Comparison of ENCODE assay signal across 13 cellular contexts in the genomic region with DNA sequence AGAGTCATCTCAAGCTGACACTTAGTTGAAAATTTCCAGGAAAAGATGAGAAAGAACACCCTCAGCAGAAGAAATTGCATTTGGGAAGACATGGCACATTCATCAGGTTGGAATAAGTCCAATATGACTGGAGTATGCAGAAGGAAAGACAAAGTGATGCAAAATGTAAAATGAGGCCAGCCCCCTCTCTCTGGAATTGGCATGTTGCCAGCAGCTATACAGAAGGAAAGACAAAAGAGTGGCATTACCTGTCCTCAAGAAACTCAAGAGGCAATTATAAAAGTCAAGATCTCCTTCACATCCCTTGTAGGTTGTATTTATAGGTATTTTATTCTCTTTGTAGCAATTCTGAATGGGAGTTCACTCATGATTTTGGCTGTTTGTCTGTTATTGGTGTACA.
"Had no signal": no experiment of that assay in that cellular context is flagged by ENCODE, and none has a peak within 500 bp of the region (broad histone marks: within the 10 kb centered on the region; RNA-seq: fewer than 3 reads in every experiment).

No MANE protein-coding gene starts in this region.

- DNase-seq: effector CD4-positive, alpha-beta T cell; endodermal cell; erythroblast; foreskin keratinocyte; immature natural killer cell; left lung; lower lobe of right lung; natural killer cell; nucleus accumbens; ovary; stimulated activated CD4-positive, alpha-beta T cell treated with anti-CD3 and anti-CD28 coated beads, Interleukin-2, amount 100 ng/mL, for 48 hours; stimulated activated naive CD8-positive, alpha-beta T cell treated with anti-CD3 and anti-CD28 coated beads, Interleukin-15, Interleukin-2, amounts not matched to agents 100 U/mL and 50 U/mL, for 24 hours; thyroid gland had no signal
